ENCODE assay signal across 13 cellular contexts in the genomic region with DNA sequence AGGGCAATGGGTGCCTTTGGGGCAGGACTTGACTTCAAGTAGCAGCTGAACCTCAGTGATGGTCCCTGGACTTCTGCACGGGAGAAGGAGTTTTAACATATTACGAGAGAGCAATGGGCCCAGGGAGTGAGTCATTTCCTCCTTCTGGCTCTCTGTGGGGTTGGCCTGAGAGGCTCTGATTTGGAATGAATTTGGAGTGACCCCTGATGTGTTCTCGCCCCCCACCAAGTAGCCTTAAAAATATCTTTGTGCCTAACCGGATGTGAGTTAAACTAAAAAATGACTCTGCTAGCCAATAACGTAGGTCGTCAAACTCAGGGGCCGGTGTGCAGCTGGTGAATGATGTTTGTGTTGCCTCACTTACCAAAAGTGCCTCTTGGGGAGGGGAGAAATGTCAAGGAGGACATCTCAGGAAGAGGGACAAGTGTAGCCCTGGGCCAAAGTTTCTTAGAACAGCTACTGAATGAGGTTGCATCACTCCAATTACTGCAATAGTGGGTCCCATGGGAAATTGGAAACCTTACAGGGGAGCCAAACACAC.
DNase-seq lines count a peak whose midpoint lies in the region; ATAC-seq and TF ChIP-seq lines count a peak whose summit lies in the region.
"Had no signal": no experiment of that assay in that cellular context is flagged by ENCODE, and none has a peak within 500 bp of the region (broad histone marks: within the 10 kb centered on the region; RNA-seq: fewer than 3 reads in every experiment).

No MANE protein-coding gene starts in this region.

- TF ChIP-seq CTCF in cardiac fibroblast (IDR thresholded peaks at IDR 0.05; ENCODE audit: low read depth, low read length): no peak

- 0 out of 2 replicates have a peak, but pooled peaks cover 5% of the 10 kb centered on the region for H3K27me3 ChIP-seq in SJCRH30
- H3K27me3 ChIP-seq: pancreas, upper lobe of left lung had no signal

- H3K4me1 ChIP-seq in SJCRH30: no peaks in the 10 kb centered on the region
- H3K4me1 ChIP-seq: pancreas, upper lobe of left lung had no signal

- no peak overlapping the region for H3K27ac ChIP-seq in SJCRH30
- H3K27ac ChIP-seq: pancreas, upper lobe of left lung had no signal

- H3K4me3 ChIP-seq in cardiac fibroblast (replicated peaks in 1 of 2; ENCODE audit: low read depth in 2 of 2, low read length in 2 of 2) (no peak overlapping the region), SJCRH30 (no peak overlapping the region)
- H3K4me3 ChIP-seq: pancreas, upper lobe of left lung had no signal

- H3K9me3 ChIP-seq in SJCRH30 (replicated peaks): 0 out of 2 replicates have a peak, but pooled peaks cover 4% of the 10 kb centered on the region
- H3K9me3 ChIP-seq: pancreas had no signal

- no peaks in the 10 kb centered on the region for H3K36me3 ChIP-seq in SJCRH30
- H3K36me3 ChIP-seq: pancreas, upper lobe of left lung had no signal

- no peak for ATAC-seq in HG02981 (IDR thresholded peaks at IDR 0.05; ENCODE audit: unreplicated experiment)

- peak; percentile 66 for DNase-seq in A172 (ENCODE audit: low spot score)
- DNase-seq in NCI-H226: peak; percentile 71
- peak; percentile 79 to 83 for DNase-seq in cardiac fibroblast (ENCODE audit: low read depth in 2 of 2)
- peak; percentile 36 for DNase-seq in hepatic stellate cell (ENCODE audit: low spot score)
- no peak for DNase-seq in HT-29 (ENCODE audit: low spot score)
- no peak for DNase-seq in dedifferentiated amniotic fluid mesenchymal stem cell (ENCODE audit: extremely low spot score)
- DNase-seq in SJCRH30: no peak
- DNase-seq: activated naive CD8-positive, alpha-beta T cell treated with anti-CD3 and anti-CD28 coated beads for 36 hours; midbrain; NCI-H446 had no signal

Comparison
In these comparisons a context has a peak if more than half of its experiments do, and no peak if none do; other contexts are left out.
1. DNase-seq: peak in A172 (single experiment), NCI-H226 (single experiment), cardiac fibroblast (2 of 2) and hepatic stellate cell (single experiment); none in HT-29 (single experiment), dedifferentiated amniotic fluid mesenchymal stem cell (single experiment) and SJCRH30 (0 of 2).